ENCODE assay signal across 20 cellular contexts in the genomic region with DNA sequence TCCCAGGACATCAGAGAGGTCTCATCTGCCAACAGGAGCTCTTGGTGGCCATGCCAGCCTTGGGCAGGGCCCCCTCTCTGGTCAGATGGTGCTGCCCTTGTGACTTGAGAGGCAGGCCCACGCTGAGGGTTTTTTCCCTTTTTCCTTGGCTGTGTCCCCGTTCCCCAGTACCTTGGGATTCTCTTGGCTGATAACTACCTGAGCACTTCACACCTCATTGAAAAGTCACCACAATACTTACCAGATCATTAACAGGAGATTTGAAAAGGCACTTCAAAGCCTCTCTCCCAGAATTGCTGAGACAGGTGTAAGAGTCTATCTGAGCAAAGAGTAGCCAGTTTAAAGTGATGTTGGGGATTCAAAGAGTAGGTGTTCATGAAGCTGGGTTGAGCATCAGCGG. TPM values are rescaled to one million over a fixed set of nuclear protein-coding genes. Genes with fewer than 3 reads are reported as not detected.
DNase-seq lines count a peak whose midpoint lies in the region; ATAC-seq, FAIRE-seq and TF ChIP-seq lines count a peak whose summit lies in the region.
"Had no signal": no experiment of that assay in that cellular context is flagged by ENCODE, and none has a peak within 500 bp of the region (broad histone marks: within the 10 kb centered on the region; RNA-seq: fewer than 3 reads in every experiment).

No MANE protein-coding gene starts in this region.

- H3K4me3 ChIP-seq in aorta (ENCODE audit: low read length in 2 of 2) (no peak overlapping the region), brain microvascular endothelial cell (ENCODE audit: low read depth, low read length) (no peak overlapping the region)

- in situ Hi-C loops in brain microvascular endothelial cell (cut with HindIII; ENCODE audit: low pct_ligation_motif_present, low sequenced_read_pairs): no loop called here

- intact Hi-C loops in aorta (cut with DNase I): no loop called here
- intact Hi-C loops in activated CD4-positive, alpha-beta T cell treated with anti-CD3 and anti-CD28 coated beads for 36 hours (cut with DNase I, micrococcal nuclease): no loop called here

- H3K27me3 Mint-ChIP-seq in activated CD4-positive, alpha-beta T cell treated with anti-CD3 and anti-CD28 coated beads for 36 hours: peaks cover 3% of the 10 kb centered on the region

- H3K9me3 Mint-ChIP-seq in activated CD4-positive, alpha-beta T cell treated with anti-CD3 and anti-CD28 coated beads for 36 hours (ENCODE audit: low read depth): no peaks in the 10 kb centered on the region

- POLR2A ChIA-PET in activated CD4-positive, alpha-beta T cell treated with anti-CD3 and anti-CD28 coated beads for 36 hours (lab: Charles Lee): no interaction called here

- H3K27ac ChIP-seq in aorta (ENCODE audit: low read depth in 1 of 2, low read length in 2 of 2) (no peak overlapping the region), brain microvascular endothelial cell (no peak overlapping the region)

- H3K36me3 ChIP-seq in aorta (ENCODE audit: control insufficient read depth in 1 of 2, insufficient read depth in 2 of 2, low read length in 1 of 2) (no peaks in the 10 kb centered on the region), brain microvascular endothelial cell (replicated peaks) (no peaks in the 10 kb centered on the region)

- peak; percentile 11 for ATAC-seq in aorta (ENCODE audit: low FRiP score)
- no peak for ATAC-seq in activated CD4-positive, alpha-beta T cell treated with anti-CD3 and anti-CD28 coated beads for 36 hours
- ATAC-seq: HCT116, PC-3 had no signal

- H3K27me3 ChIP-seq in aorta (ENCODE audit: control insufficient read depth in 1 of 2, insufficient read depth in 2 of 2, low read length in 1 of 2): no peaks in the 10 kb centered on the region
- no peaks in the 10 kb centered on the region for H3K27me3 ChIP-seq in brain microvascular endothelial cell (replicated peaks)

- no peaks in the 10 kb centered on the region for H3K9me3 ChIP-seq in aorta (ENCODE audit: control insufficient read depth, low read length)
- H3K9me3 ChIP-seq: Caco-2, SK-N-SH had no signal

- no peak for FAIRE-seq in D721Med (lab: Jason Lieb, UNC)

- H3K4me3 Mint-ChIP-seq in activated CD4-positive, alpha-beta T cell treated with anti-CD3 and anti-CD28 coated beads for 36 hours: no peak overlapping the region
- H3K4me3 Mint-ChIP-seq: CD4-positive, alpha-beta memory T cell had no signal

- no peak overlapping the region for H3K27ac Mint-ChIP-seq in activated CD4-positive, alpha-beta T cell treated with anti-CD3 and anti-CD28 coated beads for 36 hours
- H3K27ac Mint-ChIP-seq: CD4-positive, alpha-beta memory T cell had no signal

- H3K36me3 Mint-ChIP-seq in activated CD4-positive, alpha-beta T cell treated with anti-CD3 and anti-CD28 coated beads for 36 hours (ENCODE audit: low read depth): no peaks in the 10 kb centered on the region
- H3K36me3 Mint-ChIP-seq: CD4-positive, alpha-beta memory T cell had no signal

- no peaks in the 10 kb centered on the region for H3K4me1 Mint-ChIP-seq in activated CD4-positive, alpha-beta T cell treated with anti-CD3 and anti-CD28 coated beads for 36 hours
- H3K4me1 Mint-ChIP-seq: CD4-positive, alpha-beta memory T cell had no signal

- 70 to 71% methylated on average over 3 of the region's 3 CpGs for WGBS in aorta, 2 donors

- DNase-seq in ELF-1 (ENCODE audit: low read depth, low spot score) (peak; percentile 26), NCI-H2029 treated with DMSO at 0.1 percent for 48 hours (lab: John Stamatoyannopoulos, UW) (peak; percentile 35), NCI-H510A treated with DMSO at 0.1 percent for 48 hours (lab: John Stamatoyannopoulos, UW) (peak; percentile 48), aorta (no peak), brain microvascular endothelial cell (no peak), D721Med (ENCODE audit: insufficient read length, low spot score) (no peak)
- no peak for DNase-seq in activated CD4-positive, alpha-beta T cell treated with anti-CD3 and anti-CD28 coated beads for 36 hours
- DNase-seq: C1 segment of cervical spinal cord; Caco-2; CD4-positive, alpha-beta memory T cell; DMS 273 treated with DMSO at 0.1 percent for 48 hours; DND-41; NCI-H1048; NCI-H2081 treated with DMSO at 0.1 percent for 48 hours; NCI-H748 treated with DMSO at 0.1 percent for 48 hours; NK-92 treated with Interleukin-12 subunit alpha and Interleukin-12 subunit beta, amount 100 ng/mL, for 24 hours; PC-3; SK-N-SH; T-helper 2 cell had no signal

- TF ChIP-seq CTCF in brain microvascular endothelial cell (IDR thresholded peaks at IDR 0.05; ENCODE audit: low read depth, low read length, missing control alignments) (no peak), D721Med (IDR thresholded peaks at IDR 0.05; ENCODE audit: insufficient read depth, missing control alignments) (no peak)

- CTCF ChIA-PET in activated CD4-positive, alpha-beta T cell treated with anti-CD3 and anti-CD28 coated beads for 36 hours (lab: Charles Lee): no interaction called here

- H3K4me1 ChIP-seq in aorta (ENCODE audit: control insufficient read depth in 1 of 2, insufficient read depth in 2 of 2, low read length in 2 of 2): no peaks in the 10 kb centered on the region
- H3K4me1 ChIP-seq: Caco-2 had no signal

RNA-seq across cellular contexts. Expression of gene TMEM158, which starts 15.1 kb away (rescaled TPM):
- 1 to 10 TPM; 3.0 to 3.2 TPM for total RNA-seq in aorta
- under 1 TPM in 1 of 2 donors, not detected in 1; 0.88 TPM for polyA plus RNA-seq in aorta
- under 1 TPM in 1 of 2 experiments, not detected in 1; 0.09 TPM for total RNA-seq in activated CD4-positive, alpha-beta T cell treated with anti-CD3 and anti-CD28 coated beads for 36 hours
- total RNA-seq: CD4-positive, alpha-beta memory T cell had no signal
- polyA plus RNA-seq: CD4-positive, alpha-beta memory T cell had no signal

Comparison
In these comparisons a context has a peak if more than half of its experiments do, and no peak if none do; other contexts are left out.
1. DNase-seq: peak in ELF-1 (single experiment), NCI-H2029 treated with DMSO at 0.1 percent for 48 hours (single experiment) and NCI-H510A treated with DMSO at 0.1 percent for 48 hours (single experiment); none in aorta (0 of 2), brain microvascular endothelial cell (single experiment), activated CD4-positive, alpha-beta T cell treated with anti-CD3 and anti-CD28 coated beads for 36 hours (single experiment) and D721Med (single experiment).